In genomic region chr13:79519252-79519651, GRCh38 we compare ENCODE assay signal across 21 cellular contexts. TPM values are rescaled to one million over a fixed set of nuclear protein-coding genes. Genes with fewer than 3 reads are reported as not detected.
DNase-seq lines count a peak whose midpoint lies in the region; ATAC-seq, FAIRE-seq and TF ChIP-seq lines count a peak whose summit lies in the region.
"Had no signal": no experiment of that assay in that cellular context is flagged by ENCODE, and none has a peak within 500 bp of the region (broad histone marks: within the 10 kb centered on the region; RNA-seq: fewer than 3 reads in every experiment).

No MANE protein-coding gene starts in this region.

- 31% methylated on average over 3 of the region's 3 CpGs for WGBS in A549 (ENCODE audit: missing lambda C conversion rate)

- CTCF ChIA-PET in A549 (lab: Yijun Ruan, JAX), result no interaction called here

- TF ChIP-seq CTCF in A549 (IDR thresholded peaks at IDR 0.05), result no peak
- TF ChIP-seq CTCF in fibroblast of the aortic adventitia (IDR thresholded peaks at IDR 0.05; ENCODE audit: insufficient read depth, low read length), result no peak

- POLR2A ChIA-PET in A549 (lab: Yijun Ruan, JAX), result no interaction called here

- TF ChIP-seq RAD21 in A549 (conservative IDR thresholded peaks at IDR 0.05 in 1 of 2, IDR thresholded peaks at IDR 0.05 in 1 of 2), result no peak

- peak overlapping the region; percentile 28; the same call in 1 of the 3 replicates for H3K4me2 ChIP-seq in A549

- DNase-seq in A549 (ENCODE audit: low read depth in 1 of 2, low spot score in 1 of 2), result peak in 1 of 2 experiments; percentile 3
- no peak for DNase-seq in H54 (ENCODE audit: insufficient read length, low spot score)
- no peak for DNase-seq in RCC 7860 (ENCODE audit: low spot score)
- DNase-seq in fibroblast of the aortic adventitia (ENCODE audit: low read depth), result peak; percentile 24
- DNase-seq in HuH-7.5 (ENCODE audit: low spot score), result no peak
- DNase-seq in NCI-H1105 (lab: John Stamatoyannopoulos, UW), result no peak
- DNase-seq: activated naive CD8-positive, alpha-beta T cell treated with anti-CD3 and anti-CD28 coated beads for 36 hours; activated T-cell treated with anti-CD3 and anti-CD28 coated beads, Interleukin-2, amount 50 U/mL, for 48 hours; brain microvascular endothelial cell; hypothalamus; Karpas-422; midbrain; NCI-H1436; NCI-H82; nephron progenitor cell; T1000 had no signal

- no peak overlapping the region for H3K27ac ChIP-seq in A549
- H3K27ac ChIP-seq: brain microvascular endothelial cell, C4-2B, coronary artery had no signal

- H3K4me1 ChIP-seq in A549, result peaks cover 6% of the 10 kb centered on the region; the same call in 1 of the 3 replicates

- TF ChIP-seq POLR2A in A549 (IDR thresholded peaks at IDR 0.05; ENCODE audit: low read length) (no peak), H54 (IDR thresholded peaks at IDR 0.05; ENCODE audit: low read depth, low read length) (no peak)

- no peak for TF ChIP-seq EP300 in A549 (IDR thresholded peaks at IDR 0.05)

- ATAC-seq in A549, result no peak
- ATAC-seq in GM18517 (IDR thresholded peaks at IDR 0.05; ENCODE audit: unreplicated experiment), result no peak
- no peak for ATAC-seq in HG02884 (IDR thresholded peaks at IDR 0.05; ENCODE audit: unreplicated experiment)

- H3K4me3 ChIP-seq in A549 (no peak overlapping the region), fibroblast of the aortic adventitia (ENCODE audit: low read depth, low read length) (no peak overlapping the region)
- H3K4me3 ChIP-seq: coronary artery had no signal

- no peak for FAIRE-seq in A549 (lab: Jason Lieb, UNC)
- FAIRE-seq in H54 (lab: Jason Lieb, UNC), result peak; percentile 43
- peak; percentile 68 for FAIRE-seq in RCC 7860 (lab: Jason Lieb, UNC)
- FAIRE-seq: frontal cortex had no signal

- no peaks in the 10 kb centered on the region for H3K9me3 ChIP-seq in A549

TF ChIP-seq in A549, 52 proteins besides CTCF, POLR2A, EP300 and RAD21:
- TF ChIP-seq HOXB13 (CRISPR knock-in tag; IDR thresholded peaks at IDR 0.05; ENCODE audit: low read depth) (no peak), CBX8 (IDR thresholded peaks at IDR 0.05) (no peak), GATA3 (IDR thresholded peaks at IDR 0.05; ENCODE audit: borderline replicate concordance) (no peak)
- TF ChIP-seq, protein P1, sequence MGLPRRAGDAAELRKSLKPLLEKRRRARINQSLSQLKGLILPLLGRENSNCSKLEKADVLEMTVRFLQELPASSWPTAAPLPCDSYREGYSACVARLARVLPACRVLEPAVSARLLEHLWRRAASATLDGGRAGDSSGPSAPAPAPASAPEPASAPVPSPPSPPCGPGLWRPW (IDR thresholded peaks at IDR 0.05), result no peak

RNA-seq across cellular contexts. Expression of gene NDFIP2, which starts 38.3 kb away (rescaled TPM):
- polyA plus RNA-seq in A549 (2011; rRNA removed) (39.9 and 41.7 TPM in 2 replicates), A549 (2017; fragmentation: RNase III; extraction: RNeasy Plus Mini Kit Qiagen cat#74134 plus additional on column Dnase treatment) (21.1 to 23.2 TPM (median 23.0 TPM) in 3 replicates)
- polyA plus RNA-seq in A549 (2012; cell fraction: cytosol; rRNA removed), result 10.8 and 14.3 TPM in 2 replicates
- 5.4 TPM in 2 replicates for polyA plus RNA-seq in A549 (2012; cell fraction: nucleus; rRNA removed)
- 32.9 and 37.6 TPM in 2 replicates for polyA minus RNA-seq in A549 (2011; rRNA and poly(A)+ RNA removed)
- total RNA-seq in fibroblast of the aortic adventitia (ENCODE audit: low replicate concordance), result 10.3 and 41.0 TPM in 2 replicates
